Comparison of ENCODE assay signal across 8 cellular contexts in genomic region chr2:226215902-226216503, GRCh38.
DNase-seq lines count a peak whose midpoint lies in the region; ATAC-seq and TF ChIP-seq lines count a peak whose summit lies in the region.

No MANE protein-coding gene starts in this region.

- peak; percentile 53 for TF ChIP-seq CTCF in CD8-positive, alpha-beta T cell (IDR thresholded peaks at IDR 0.05)
- peak; percentile 66 for TF ChIP-seq CTCF in foreskin keratinocyte (conservative IDR thresholded peaks at IDR 0.05)

- no peaks in the 10 kb centered on the region for H3K4me1 Mint-ChIP-seq in CD8-positive, alpha-beta T cell (ENCODE audit: low read depth)
- H3K4me1 Mint-ChIP-seq in activated T-cell treated with anti-CD3 and anti-CD28 coated beads, Interleukin-2, amount 50 U/mL, for 24 hours (ENCODE audit: low read depth), result no peaks in the 10 kb centered on the region

- no peaks in the 10 kb centered on the region for H3K36me3 ChIP-seq in CD8-positive, alpha-beta T cell (ENCODE audit: insufficient read depth, low read length)
- no peaks in the 10 kb centered on the region for H3K36me3 ChIP-seq in NT2/D1 (ENCODE audit: insufficient read depth, insufficient read length, low read length)

- no peaks in the 10 kb centered on the region for H3K9me3 ChIP-seq in CD8-positive, alpha-beta T cell (ENCODE audit: low read length)
- H3K9me3 ChIP-seq in NT2/D1 (ENCODE audit: insufficient read depth, low read length), result no peaks in the 10 kb centered on the region

- peaks cover 3% of the 10 kb centered on the region for H3K27me3 Mint-ChIP-seq in CD8-positive, alpha-beta T cell (ENCODE audit: low read depth)
- H3K27me3 Mint-ChIP-seq in activated T-cell treated with anti-CD3 and anti-CD28 coated beads, Interleukin-2, amount 50 U/mL, for 24 hours, result no peaks in the 10 kb centered on the region

- H3K4me3 Mint-ChIP-seq in CD8-positive, alpha-beta T cell, result no peak overlapping the region
- H3K4me3 Mint-ChIP-seq in activated T-cell treated with anti-CD3 and anti-CD28 coated beads, Interleukin-2, amount 50 U/mL, for 24 hours, result no peak overlapping the region

- CTCF ChIA-PET in CD8-positive, alpha-beta T cell (lab: Charles Lee), result interaction anchor here (0.9 to 5.0 kb wide), 8 partner anchors 32 to 1022 kb away, joined by 3 to 29 read pairs (median 3); partner anchors contain the start of gene IRS1

- no peaks in the 10 kb centered on the region for H3K27me3 ChIP-seq in CD8-positive, alpha-beta T cell (ENCODE audit: insufficient read depth, low read length)
- no peaks in the 10 kb centered on the region for H3K27me3 ChIP-seq in NT2/D1 (ENCODE audit: insufficient read depth, insufficient read length)
- H3K27me3 ChIP-seq in foreskin keratinocyte, result no peaks in the 10 kb centered on the region

- no peak overlapping the region for H3K27ac Mint-ChIP-seq in CD8-positive, alpha-beta T cell
- H3K27ac Mint-ChIP-seq in activated T-cell treated with anti-CD3 and anti-CD28 coated beads, Interleukin-2, amount 50 U/mL, for 24 hours, result no peak overlapping the region

- POLR2A ChIA-PET in CD8-positive, alpha-beta T cell (lab: Charles Lee), result no interaction called here

- peak; percentile 62 for ATAC-seq in CD8-positive, alpha-beta T cell
- ATAC-seq in GM19397 (IDR thresholded peaks at IDR 0.05; ENCODE audit: unreplicated experiment), result peak; percentile 84
- peak; percentile 92 for ATAC-seq in HG03439 (IDR thresholded peaks at IDR 0.05; ENCODE audit: unreplicated experiment)
- peak; percentile 69 for ATAC-seq in foreskin keratinocyte

- no peaks in the 10 kb centered on the region for H3K9me3 Mint-ChIP-seq in CD8-positive, alpha-beta T cell
- no peaks in the 10 kb centered on the region for H3K9me3 Mint-ChIP-seq in activated T-cell treated with anti-CD3 and anti-CD28 coated beads, Interleukin-2, amount 50 U/mL, for 24 hours

- no peak overlapping the region for H3K9ac ChIP-seq in NT2/D1 (ENCODE audit: insufficient read length, low read depth)

- H3K4me1 ChIP-seq in CD8-positive, alpha-beta T cell (ENCODE audit: insufficient read depth, low read length), result no peaks in the 10 kb centered on the region
- H3K4me1 ChIP-seq in NT2/D1 (ENCODE audit: insufficient read depth, insufficient read length) (no peaks in the 10 kb centered on the region), foreskin keratinocyte (peaks cover 26% of the 10 kb centered on the region)

- peak; percentile 22 to 57 (median 31) for DNase-seq in CD8-positive, alpha-beta T cell
- DNase-seq in NT2/D1 (ENCODE audit: low read depth, low spot score) (peak; percentile 76), foreskin keratinocyte (peak in 1 of 2 donors; percentile 42), putamen (ENCODE audit: low spot score) (peak; percentile 29), middle frontal gyrus (ENCODE audit: extremely low spot score, low spot score) (no peak)
- peak; percentile 46 for DNase-seq in activated T-cell treated with anti-CD3 and anti-CD28 coated beads, Interleukin-2, amount 50 U/mL, for 24 hours

- intact Hi-C loops in CD8-positive, alpha-beta T cell (cut with DNase I, micrococcal nuclease), result loop anchor here (1.0 to 5.0 kb wide), 4 partner anchors 587 to 1021 kb away; no protein-coding TSS in a partner anchor

- H3K27ac ChIP-seq in CD8-positive, alpha-beta T cell (ENCODE audit: low read depth, low read length), result no peak overlapping the region
- H3K27ac ChIP-seq in foreskin keratinocyte, result no peak overlapping the region

- no peaks in the 10 kb centered on the region for H3K36me3 Mint-ChIP-seq in CD8-positive, alpha-beta T cell
- H3K36me3 Mint-ChIP-seq in activated T-cell treated with anti-CD3 and anti-CD28 coated beads, Interleukin-2, amount 50 U/mL, for 24 hours (ENCODE audit: low read depth), result no peaks in the 10 kb centered on the region

- no peak overlapping the region for H3K4me3 ChIP-seq in CD8-positive, alpha-beta T cell (ENCODE audit: low read depth, low read length)
- H3K4me3 ChIP-seq in NT2/D1 (ENCODE audit: insufficient read length, low read depth), result no peak overlapping the region
